ENCODE assay signal across 21 cellular contexts in genomic region chr3:29576181-29576580, GRCh38.
"Had no signal": no experiment of that assay in that cellular context is flagged by ENCODE, and none has a peak within 500 bp of the region (broad histone marks: within the 10 kb centered on the region; RNA-seq: fewer than 3 reads in every experiment).

No MANE protein-coding gene starts in this region.

- H3K27ac ChIP-seq: SJSA1, SK-N-MC had no signal

- H3K27me3 ChIP-seq: MG63, SJSA1 had no signal

- DNase-seq: KBM-7, MG63, NCI-H1092 treated with DMSO at 0.1 percent for 48 hours, NCI-H1436, NCI-H187, NCI-H2029, NCI-H2081 treated with DMSO at 0.1 percent for 48 hours, NCI-H2171, NCI-H226, NCI-H446, NCI-H510A, NCI-H524 treated with DMSO at 0.1 percent for 48 hours, NCI-H69, NCI-H774, Right ventricle myocardium superior, RPMI8226, SIG-M5 had no signal

- H3K9me3 ChIP-seq: SJSA1 had no signal

- FAIRE-seq: HTR-8/SVneo, RCC 7860 had no signal

- H3K36me3 ChIP-seq: MG63, SJSA1 had no signal

- H3K4me3 ChIP-seq: MG63, SJSA1, SK-N-MC had no signal
